ENCODE assay signal across 8 cellular contexts in genomic region chr17:7356072-7356549, GRCh38. TPM values are rescaled to one million over a fixed set of nuclear protein-coding genes. Genes with fewer than 3 reads are reported as not detected.
DNase-seq lines count a peak whose midpoint lies in the region; ATAC-seq and TF ChIP-seq lines count a peak whose summit lies in the region.

No MANE protein-coding gene starts in this region.

- H3K9me3 ChIP-seq in HEK293 (ENCODE audit: control insufficient read depth, insufficient read depth, low read depth, low read length) (no peaks in the 10 kb centered on the region), NT2/D1 (ENCODE audit: insufficient read depth, low read length) (no peaks in the 10 kb centered on the region), mucosa of descending colon (no peaks in the 10 kb centered on the region)

- H3K27me3 ChIP-seq in NT2/D1 (ENCODE audit: insufficient read depth, insufficient read length) = peaks cover 4% of the 10 kb centered on the region

- H3K4me1 ChIP-seq in HEK293 (ENCODE audit: control insufficient read depth, insufficient read depth, low read length) = peaks cover 5% of the 10 kb centered on the region
- peaks cover 10% of the 10 kb centered on the region for H3K4me1 ChIP-seq in NT2/D1 (ENCODE audit: insufficient read depth, insufficient read length)
- H3K4me1 ChIP-seq in mucosa of descending colon (ENCODE audit: low read depth) = peaks cover 19% of the 10 kb centered on the region

- ATAC-seq in mucosa of descending colon (peak; percentile 62), GM18867 (IDR thresholded peaks at IDR 0.05; ENCODE audit: unreplicated experiment) (no peak)

- peak; percentile 93 for TF ChIP-seq CTCF in HEK293 (tag by site-specific recombination; IDR thresholded peaks at IDR 0.05)
- peak; percentile 72 for TF ChIP-seq CTCF in mucosa of descending colon (IDR thresholded peaks at IDR 0.05)

- peak overlapping the region; percentile 61 for H3K9ac ChIP-seq in NT2/D1 (ENCODE audit: insufficient read length, low read depth)

- CTCF ChIA-PET in HEK293 (lab: Yijun Ruan, JAX) = interaction anchor here (0.6 to 4.3 kb wide), 49 partner anchors 10 to 1881 kb away, joined by 3 to 87 read pairs (median 6); partner anchors contain the start of genes ACAP1, CHRNB1, FGF11 and NEURL4

- H3K4me3 ChIP-seq in HEK293 (ENCODE audit: low read depth, low read length) (no peak overlapping the region), NT2/D1 (ENCODE audit: insufficient read length, low read depth) (peak overlapping the region; percentile 11), mucosa of descending colon (no peak overlapping the region)

- POLR2A ChIA-PET in HEK293 (lab: Yijun Ruan, JAX) = interaction anchor here (0.9 to 3.4 kb wide), 11 partner anchors 26 to 227 kb away, joined by 3 to 29 read pairs (median 4); partner anchors contain the start of genes CHRNB1, MPDU1, PLSCR3 and TMEM256

- no peaks in the 10 kb centered on the region for H3K36me3 ChIP-seq in HEK293 (ENCODE audit: control insufficient read depth in 2 of 2, insufficient read depth in 1 of 2, low read length in 2 of 2)
- H3K36me3 ChIP-seq in NT2/D1 (ENCODE audit: insufficient read depth, insufficient read length, low read length) = no peaks in the 10 kb centered on the region
- peaks cover 2% of the 10 kb centered on the region for H3K36me3 ChIP-seq in mucosa of descending colon (ENCODE audit: low read depth)

- intact Hi-C loops in mucosa of descending colon (cut with DNase I, micrococcal nuclease) = no loop called here

- DNase-seq in C1 segment of cervical spinal cord (lab: John Stamatoyannopoulos, UW) (peak in 13 of 14 donors; percentile 11 to 77 (median 49)), NT2/D1 (ENCODE audit: low read depth, low spot score) (peak; percentile 75), epithelial cell of prostate (ENCODE audit: low read depth, low spot score) (peak; percentile 61), mucosa of descending colon (peak; percentile 90 to 94 (median 90))
- DNase-seq in activated CD8-positive, alpha-beta memory T cell treated with anti-CD3 and anti-CD28 coated beads, Interleukin-2, amount 50 U/mL, for 1 hour (ENCODE audit: extremely low read depth) = peak; percentile 35
- DNase-seq in stimulated activated CD8-positive, alpha-beta memory T cell treated with anti-CD3 and anti-CD28 coated beads, Interleukin-4, amount 100 ng/mL, for 1 hour (ENCODE audit: low read depth in 2 of 2, low spot score in 1 of 2) = peak; percentile 50 to 72

- H3K27ac ChIP-seq in HEK293 (ENCODE audit: extremely low read depth, low read depth, low read length) = no peak overlapping the region
- peak overlapping the region; percentile 100 for H3K27ac ChIP-seq in epithelial cell of prostate

TF ChIP-seq in HEK293, 187 proteins besides CTCF, POLR2A, EP300 and RAD21 (continues in another document):
- peak; percentile 82 for TF ChIP-seq ZNF335 (tag by site-specific recombination; conservative IDR thresholded peaks at IDR 0.05)
- no peak for TF ChIP-seq ZNF23 (tag by site-specific recombination; IDR thresholded peaks at IDR 0.05; ENCODE audit: borderline replicate concordance)
- TF ChIP-seq PRDM2 (tag by site-specific recombination; IDR thresholded peaks at IDR 0.05; ENCODE audit: borderline replicate concordance) = no peak
- TF ChIP-seq AEBP2 (tag by site-specific recombination; IDR thresholded peaks at IDR 0.05; ENCODE audit: borderline replicate concordance) = no peak
- no peak for TF ChIP-seq PRDM4 (tag by site-specific recombination; IDR thresholded peaks at IDR 0.05)
- TF ChIP-seq OSR2 (tag by site-specific recombination; IDR thresholded peaks at IDR 0.05) = no peak
- no peak for TF ChIP-seq ZNF138 (tag by site-specific recombination; IDR thresholded peaks at IDR 0.05; ENCODE audit: borderline replicate concordance)
- no peak; the same call in 1 of the 2 replicates for TF ChIP-seq ZNF146 (tag by site-specific recombination; IDR thresholded peaks at IDR 0.05)
- no peak for TF ChIP-seq ZNF768 (tag by site-specific recombination; IDR thresholded peaks at IDR 0.05)
- no peak for TF ChIP-seq ZNF571 (tag by site-specific recombination; IDR thresholded peaks at IDR 0.05)

RNA-seq across cellular contexts. Expression of gene TMEM95, which starts 1.2 kb away (rescaled TPM):
- total RNA-seq in mucosa of descending colon = under 1 TPM in 1 of 3 donors, not detected in 2; 0.26 TPM

RNA-seq across cellular contexts. Expression of gene KCTD11, which starts 4.1 kb away (rescaled TPM):
- total RNA-seq in mucosa of descending colon = 10 to 100 TPM in 1 of 3 donors, 1 to 10 TPM in 2; 8.2 to 10.3 (median 8.5) TPM

RNA-seq across cellular contexts. Expression of gene ACAP1, which starts 19.8 kb away (rescaled TPM):
- 10 to 100 TPM in 2 of 3 donors, 1 to 10 TPM in 1; 9.2 to 16.5 (median 11.2) TPM for total RNA-seq in mucosa of descending colon

RNA-seq across cellular contexts. Expression of gene TNK1, which starts 24.8 kb away (rescaled TPM):
- 10 to 100 TPM; 16.4 to 29.5 (median 20.7) TPM for total RNA-seq in mucosa of descending colon

RNA-seq across cellular contexts. Expression of gene NEURL4, which starts 27.0 kb away (rescaled TPM):
- 10 to 100 TPM; 39.0 to 59.1 (median 44.9) TPM for total RNA-seq in mucosa of descending colon

Comparison
In these comparisons a context has a peak if more than half of its experiments do, and no peak if none do; other contexts are left out.
1. DNase-seq: peak in every context shown above with its lines; median percentile 90 in mucosa of descending colon; 75 in NT2/D1; 61 in epithelial cell of prostate; 61 in stimulated activated CD8-positive, alpha-beta memory T cell treated with anti-CD3 and anti-CD28 coated beads, Interleukin-4, amount 100 ng/mL, for 1 hour; 49 in C1 segment of cervical spinal cord; 35 in activated CD8-positive, alpha-beta memory T cell treated with anti-CD3 and anti-CD28 coated beads, Interleukin-2, amount 50 U/mL, for 1 hour.